ENCODE assay signal across 8 cellular contexts in the genomic region with DNA sequence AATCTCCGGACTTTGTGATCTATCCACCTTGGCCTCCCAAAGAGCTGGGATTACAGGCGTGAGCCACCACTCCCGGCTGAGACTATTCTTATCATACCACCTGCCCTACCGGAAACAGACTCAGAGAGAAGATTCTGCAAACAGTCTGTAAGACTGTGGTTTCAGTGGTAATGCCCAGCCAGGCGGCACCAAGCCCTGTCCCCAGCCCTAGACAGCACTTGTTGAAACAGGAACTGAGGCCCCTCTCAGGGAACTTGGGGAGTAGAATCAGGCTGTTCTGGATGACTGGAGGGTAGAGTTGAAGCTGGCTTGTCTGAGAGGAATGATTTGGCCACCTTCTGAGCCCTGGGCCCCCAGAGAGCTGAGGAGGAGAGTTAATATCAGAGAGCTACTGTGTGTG. TPM values are rescaled to one million over a fixed set of nuclear protein-coding genes. Genes with fewer than 3 reads are reported as not detected.
A peak's percentile ranks its signal among the peaks of the same experiment; 100 is the strongest.
DNase-seq lines count a peak whose midpoint lies in the region; ATAC-seq and TF ChIP-seq lines count a peak whose summit lies in the region.

No MANE protein-coding gene starts in this region.

- no peak overlapping the region for H4K5ac ChIP-seq in H9 (ENCODE audit: insufficient read length, low read depth, low read length)

- peaks cover 7 to 13% of the 10 kb centered on the region in 2 experiments for H3K4me1 Mint-ChIP-seq in H9

- no peak overlapping the region for H2BK20ac ChIP-seq in H9 (ENCODE audit: low read depth, low read length, poor library complexity, severe bottlenecking)

- H3K9ac ChIP-seq in H9 (ENCODE audit: extremely low read depth, insufficient read length, low read length), result no peak overlapping the region

- no peak overlapping the region for H3K27ac ChIP-seq in H9 (ENCODE audit: insufficient read length, low read depth, low read length)

- H3K23me2 ChIP-seq in H9 (ENCODE audit: insufficient read length, low read depth, low read length, poor library complexity, severe bottlenecking), result peaks cover 5% of the 10 kb centered on the region

- H4K20me1 ChIP-seq in H9 (ENCODE audit: control insufficient read depth, insufficient read depth, insufficient read length), result no peaks in the 10 kb centered on the region

- no peaks in the 10 kb centered on the region for H3K4me1 ChIP-seq in H9 (ENCODE audit: insufficient read depth, low read length)

- H3K14ac ChIP-seq in H9 (ENCODE audit: insufficient read depth, low read length), result no peak overlapping the region

- H3T11ph ChIP-seq in H9 (ENCODE audit: low read length), result no peak overlapping the region

- no peak overlapping the region for H2AK5ac ChIP-seq in H9 (ENCODE audit: insufficient read length, low read length)

- DNase-seq in HT1080 (ENCODE audit: low read depth) (peak; percentile 44), GM03348 (ENCODE audit: low spot score) (no peak), H9 (no peak), hepatic stellate cell (ENCODE audit: low spot score) (no peak)
- DNase-seq in effector CD4-positive, alpha-beta T cell, result no peak

- H3K27ac Mint-ChIP-seq in H9, result no peak overlapping the region

- H2BK12ac ChIP-seq in H9 (ENCODE audit: insufficient read length, low read depth, low read length), result no peak overlapping the region

- H3K56ac ChIP-seq in H9 (ENCODE audit: insufficient read length, low read depth, low read length), result no peak overlapping the region

- no peaks in the 10 kb centered on the region for H3K9me3 Mint-ChIP-seq in H9

- no CpG with 5 or more reads among the region's 5 CpGs for whole genome bisulfite sequencing in H9 (ENCODE audit: extremely low coverage, insufficient read length, low lambda C conversion rate)

- no peaks in the 10 kb centered on the region for H3K36me3 Mint-ChIP-seq in H9 (ENCODE audit: insufficient read depth in 1 of 3, low read depth in 3 of 3)

- H3K23ac ChIP-seq in H9 (ENCODE audit: insufficient read length, low read depth, low read length), result no peak overlapping the region

- H4K91ac ChIP-seq in H9 (ENCODE audit: insufficient read length, low read depth, low read length), result no peak overlapping the region

- H3K27me3 ChIP-seq in H9 (ENCODE audit: insufficient read depth, low read length), result peaks cover 10% of the 10 kb centered on the region; the same call in 1 of the 2 replicates

- no peak overlapping the region for H2BK15ac ChIP-seq in H9 (ENCODE audit: low read depth, low read length)

- H3K79me1 ChIP-seq in H9 (ENCODE audit: insufficient read depth, low read depth, low read length, poor library complexity, severe bottlenecking), result no peaks in the 10 kb centered on the region

- no peaks in the 10 kb centered on the region for H3K9me3 ChIP-seq in H9 (ENCODE audit: control insufficient read depth, low read depth, low read length)

- no peak overlapping the region for H3K4ac ChIP-seq in H9 (ENCODE audit: low read depth, low read length)

- H2BK5ac ChIP-seq in H9 (ENCODE audit: insufficient read length, low read length), result no peak overlapping the region

- no peak overlapping the region for H3K18ac ChIP-seq in H9 (ENCODE audit: insufficient read length, low read depth, low read length)

- ATAC-seq in GM18498 (IDR thresholded peaks at IDR 0.05; ENCODE audit: unreplicated experiment), result peak; percentile 95
- ATAC-seq in GM21576 (IDR thresholded peaks at IDR 0.05; ENCODE audit: unreplicated experiment), result peak; percentile 92
- peak; percentile 57 for ATAC-seq in esophagus mucosa

- no peak overlapping the region for H4K8ac ChIP-seq in H9 (replicated peaks; ENCODE audit: insufficient read length, low read depth, low read length)

- no peak overlapping the region for H2BK120ac ChIP-seq in H9 (ENCODE audit: low read depth, low read length, poor library complexity, severe bottlenecking)

- no peak for TF ChIP-seq CTCF in H9 (conservative IDR thresholded peaks at IDR 0.05)

- no peak overlapping the region for H2AFZ ChIP-seq in H9 (ENCODE audit: low read length)

- H3K4me2 ChIP-seq in H9 (ENCODE audit: insufficient read depth, insufficient read length, low read length), result no peak overlapping the region

- H3K27me3 Mint-ChIP-seq in H9 (ENCODE audit: low read depth), result peaks cover 62% of the 10 kb centered on the region

- no peaks in the 10 kb centered on the region for H3K79me2 ChIP-seq in H9 (ENCODE audit: insufficient read depth, low read length)

- H3K4me3 Mint-ChIP-seq in H9, result 0 out of 5 replicates have a peak overlapping the region, but pooled peaks of 1 of the 2 experiments have one; percentile 7

RNA-seq across cellular contexts. Expression of a gene that starts 1.3 kb away (rescaled TPM):
- 4.0 and 4.3 TPM in 2 replicates for total RNA-seq in HT1080 (2014; rRNA removed; shearing (Covaris generic))
- polyA plus RNA-seq in HT1080 (2015; cell fraction: cytosol; rRNA removed), result 5.5 and 7.2 TPM in 2 replicates
- polyA plus RNA-seq in HT1080 (2015; cell fraction: nucleus; rRNA removed), result 11.2 and 12.3 TPM in 2 replicates
- 0.12 TPM for total RNA-seq in esophagus mucosa
- not detected in 2 replicates for total RNA-seq in H9 (2021)

RNA-seq across cellular contexts. Expression of a gene that starts 40.0 kb away (rescaled TPM):
- 0.19 TPM in 1 of 2 replicates, not detected in the other for total RNA-seq in HT1080 (2014; rRNA removed; shearing (Covaris generic))
- 0.10 and 0.43 TPM in 2 replicates for polyA plus RNA-seq in HT1080 (2015; cell fraction: cytosol; rRNA removed)
- 0.60 TPM in 1 of 2 replicates, not detected in the other for polyA plus RNA-seq in HT1080 (2015; cell fraction: nucleus; rRNA removed)
- total RNA-seq in esophagus mucosa (not detected), H9 (2021) (not detected in 2 replicates)
